19 cellular contexts compared by ENCODE assay signal in genomic region chr18:27645929-27646328, GRCh38.
A peak's percentile ranks its signal among the peaks of the same experiment; 100 is the strongest.
DNase-seq lines count a peak whose midpoint lies in the region; ATAC-seq, FAIRE-seq and TF ChIP-seq lines count a peak whose summit lies in the region.
"Had no signal": no experiment of that assay in that cellular context is flagged by ENCODE, and none has a peak within 500 bp of the region (broad histone marks: within the 10 kb centered on the region; RNA-seq: fewer than 3 reads in every experiment).

No MANE protein-coding gene starts in this region.

- H3K36me3 ChIP-seq in HepG2 (replicated peaks in 1 of 2; ENCODE audit: control insufficient read depth in 1 of 2, insufficient read depth in 2 of 2, low read length in 2 of 2) = no peaks in the 10 kb centered on the region
- no peaks in the 10 kb centered on the region for H3K36me3 ChIP-seq in right lobe of liver
- H3K36me3 ChIP-seq in smooth muscle cell (ENCODE audit: low read depth) = no peaks in the 10 kb centered on the region
- H3K36me3 ChIP-seq in gastrocnemius medialis = no peaks in the 10 kb centered on the region

- ATAC-seq in HepG2 (no peak), right lobe of liver (no peak), gastrocnemius medialis (no peak), HG03025 (IDR thresholded peaks at IDR 0.05; ENCODE audit: low FRiP score, unreplicated experiment) (no peak)

- 0% methylated on average over 1 of the region's 1 CpG for WGBS in HepG2 (ENCODE audit: low lambda C conversion rate)
- WGBS in right lobe of liver (ENCODE audit: insufficient coverage, low coverage, low lambda C conversion rate, missing lambda C conversion rate) = 18% methylated on average over 1 of the region's 1 CpG
- WGBS in smooth muscle cell (ENCODE audit: low lambda C conversion rate) = 13% methylated on average over 1 of the region's 1 CpG

- H4K20me1 ChIP-seq in HepG2 (ENCODE audit: insufficient read depth, low read length) (no peaks in the 10 kb centered on the region), smooth muscle cell (ENCODE audit: low read depth) (no peaks in the 10 kb centered on the region)

- H3K79me2 ChIP-seq in HepG2 (ENCODE audit: insufficient read depth, low read length) = no peaks in the 10 kb centered on the region
- no peaks in the 10 kb centered on the region for H3K79me2 ChIP-seq in smooth muscle cell (ENCODE audit: low read depth)

- no peaks in the 10 kb centered on the region for H3F3A ChIP-seq in smooth muscle cell (ENCODE audit: low read depth)

- no peak for DNase-seq in HepG2 (ENCODE audit: low spot score)
- DNase-seq in right lobe of liver = no peak
- DNase-seq in amniotic epithelial cell (ENCODE audit: low read depth) = peak; percentile 24
- DNase-seq in fibroblast of pulmonary artery (ENCODE audit: low read depth) = peak; percentile 8
- DNase-seq in smooth muscle cell (lab: John Stamatoyannopoulos, UW; ENCODE audit: unreplicated experiment) = no peak
- no peak for DNase-seq in gastrocnemius medialis
- no peak for DNase-seq in middle frontal gyrus (ENCODE audit: extremely low spot score, low spot score)
- DNase-seq: Caco-2; CD4-positive, CD25-positive, alpha-beta regulatory T cell; HCEC 1CT; KBM-7; NCI-H1092; NCI-H2081 treated with DMSO at 0.1 percent for 48 hours; NCI-H510A treated with DMSO at 0.1 percent for 48 hours; NCI-H82; RPMI8226; SIG-M5 had no signal

- in situ Hi-C loops in HepG2 (cut with HindIII; ENCODE audit: extremely low pct_ligation_motif_present, low pct_unique_long_range_greater_than_20kb) = no loop called here
- in situ Hi-C loops in gastrocnemius medialis (cut with MboI; ENCODE audit: low sequenced_read_pairs in 4 of 4) = no loop called here

- H3K4me3 ChIP-seq in HepG2 (replicated peaks in 1 of 3; ENCODE audit: insufficient read depth in 1 of 3, low read depth in 2 of 3, low read length in 3 of 3) (no peak overlapping the region), right lobe of liver (no peak overlapping the region), fibroblast of pulmonary artery (replicated peaks; ENCODE audit: low read depth, low read length) (no peak overlapping the region), smooth muscle cell (no peak overlapping the region), gastrocnemius medialis (no peak overlapping the region)

- no peak overlapping the region for H2AFZ ChIP-seq in HepG2 (ENCODE audit: low read length)
- H2AFZ ChIP-seq in smooth muscle cell (ENCODE audit: low read depth) = peak overlapping the region; percentile 49

- H3K4me1 ChIP-seq in HepG2 (ENCODE audit: insufficient read depth, low read length) (no peaks in the 10 kb centered on the region), right lobe of liver (no peaks in the 10 kb centered on the region), smooth muscle cell (ENCODE audit: low read depth) (peaks cover 2% of the 10 kb centered on the region), gastrocnemius medialis (no peaks in the 10 kb centered on the region)
- H3K4me1 ChIP-seq: Caco-2 had no signal

- no peak for TF ChIP-seq CTCF in HepG2 (CRISPR knock-in tag; IDR thresholded peaks at IDR 0.05)
- TF ChIP-seq CTCF in right lobe of liver (IDR thresholded peaks at IDR 0.05) = no peak
- no peak for TF ChIP-seq CTCF in fibroblast of pulmonary artery (IDR thresholded peaks at IDR 0.05; ENCODE audit: low read length, missing control alignments)
- no peak for TF ChIP-seq CTCF in smooth muscle cell (IDR thresholded peaks at IDR 0.05; ENCODE audit: borderline replicate concordance, insufficient read depth, poor library complexity, severe bottlenecking)
- no peak for TF ChIP-seq CTCF in gastrocnemius medialis (IDR thresholded peaks at IDR 0.05 in 4 of 5, conservative IDR thresholded peaks at IDR 0.05 in 1 of 5)

- TF ChIP-seq POLR2A in HepG2 (IDR thresholded peaks at IDR 0.05; ENCODE audit: insufficient read depth in 1 of 2, low read depth in 2 of 2, low read length in 2 of 2) (no peak), right lobe of liver (IDR thresholded peaks at IDR 0.05) (no peak), gastrocnemius medialis (IDR thresholded peaks at IDR 0.05) (no peak)

- H3K9me3 ChIP-seq in HepG2 (ENCODE audit: low read length) = no peaks in the 10 kb centered on the region
- no peaks in the 10 kb centered on the region for H3K9me3 ChIP-seq in right lobe of liver
- H3K9me3 ChIP-seq in smooth muscle cell (replicated peaks; ENCODE audit: low read depth) = no peaks in the 10 kb centered on the region
- H3K9me3 ChIP-seq in gastrocnemius medialis = no peaks in the 10 kb centered on the region
- H3K9me3 ChIP-seq: Caco-2 had no signal

- no peak overlapping the region for H3K4me2 ChIP-seq in HepG2 (ENCODE audit: low read depth, low read length)
- H3K4me2 ChIP-seq in smooth muscle cell = no peak overlapping the region

- intact Hi-C loops in HepG2 (cut with micrococcal nuclease; ENCODE audit: unreplicated experiment) = no loop called here
- intact Hi-C loops in right lobe of liver (cut with DNase I) = no loop called here
- intact Hi-C loops in gastrocnemius medialis (cut with DNase I; ENCODE audit: low total_unique reads) = no loop called here

- no peak for TF ChIP-seq RAD21 in HepG2 (CRISPR knock-in tag; IDR thresholded peaks at IDR 0.05)

- BruUV-seq in HepG2 (replicated peaks; lab: Mats Ljungman, UMichigan) = no TSS peak

- no peaks in the 10 kb centered on the region for H3K27me3 ChIP-seq in HepG2 (ENCODE audit: control insufficient read depth in 1 of 2, insufficient read depth in 2 of 2, low read length in 2 of 2)
- no peaks in the 10 kb centered on the region for H3K27me3 ChIP-seq in right lobe of liver
- H3K27me3 ChIP-seq in smooth muscle cell (ENCODE audit: low read depth) = no peaks in the 10 kb centered on the region
- H3K27me3 ChIP-seq in gastrocnemius medialis = no peaks in the 10 kb centered on the region

- FAIRE-seq in HepG2 (lab: Jason Lieb, UNC) = no peak
- FAIRE-seq: A204.1 had no signal

- no peak overlapping the region for H3K9ac ChIP-seq in HepG2 (ENCODE audit: insufficient read depth, low read depth, low read length)
- no peak overlapping the region for H3K9ac ChIP-seq in smooth muscle cell (ENCODE audit: low read depth)

- POLR2A ChIA-PET in HepG2 (lab: Yijun Ruan, JAX) = no interaction called here

- TF ChIP-seq EP300 in HepG2 (IDR thresholded peaks at IDR 0.05; ENCODE audit: low read depth in 2 of 2, low read length in 2 of 2) (no peak), HepG2 (CRISPR knock-in tag; IDR thresholded peaks at IDR 0.05; ENCODE audit: borderline replicate concordance) (no peak)

- no peak overlapping the region for H3K27ac ChIP-seq in HepG2 (ENCODE audit: extremely low read length, insufficient read depth, low read length)
- no peak overlapping the region for H3K27ac ChIP-seq in right lobe of liver
- H3K27ac ChIP-seq in smooth muscle cell (ENCODE audit: low read depth) = no peak overlapping the region
- no peak overlapping the region for H3K27ac ChIP-seq in gastrocnemius medialis

- CTCF ChIA-PET in HepG2 (lab: Yijun Ruan, JAX; ENCODE audit: low intra/inter-chr PET ratio, low total read pairs) = no interaction called here

TF ChIP-seq in HepG2, 621 proteins besides CTCF, POLR2A, EP300 and RAD21:
- TF ChIP-seq MAFF (IDR thresholded peaks at IDR 0.05; ENCODE audit: low read depth, low read length) = peak; percentile 83
- no peak for TF ChIP-seq NR1H2 (CRISPR knock-in tag; IDR thresholded peaks at IDR 0.05; ENCODE audit: borderline replicate concordance, low read depth)
- peak; percentile 85 for TF ChIP-seq NFE2L2 (IDR thresholded peaks at IDR 0.05; ENCODE audit: low read length)
- TF ChIP-seq MAFK (conservative IDR thresholded peaks at IDR 0.05 in 1 of 2, IDR thresholded peaks at IDR 0.05 in 1 of 2; ENCODE audit: low read length in 2 of 2) = peak; percentile 85 to 91

Comparison
In these comparisons a context has a peak if more than half of its experiments do, and no peak if none do; other contexts are left out.
1. DNase-seq: peak in amniotic epithelial cell (single experiment) and fibroblast of pulmonary artery (single experiment); none in HepG2 (single experiment), right lobe of liver (0 of 3), smooth muscle cell (single experiment), gastrocnemius medialis (0 of 2) and middle frontal gyrus (single experiment).